Comparison of ENCODE assay signal across 1 cellular context in genomic region chrX:119916310-119916709, GRCh38.
TF ChIP-seq lines count a peak whose summit lies in the region.

No MANE protein-coding gene starts in this region.

TF ChIP-seq in K562, 482 proteins besides CTCF, POLR2A, EP300 and RAD21:
- TF ChIP-seq ZBTB2 (IDR thresholded peaks at IDR 0.05) (peak; percentile 38; the same call in 1 of the 2 replicates), GATA2 (CRISPR knock-in tag; IDR thresholded peaks at IDR 0.05) (peak; percentile 58; the same call in 1 of the 2 replicates), RFX5 (IDR thresholded peaks at IDR 0.05; ENCODE audit: low read depth, low read length) (no peak), GATAD2B (IDR thresholded peaks at IDR 0.05; ENCODE audit: borderline replicate concordance) (0 out of 2 replicates have a peak, but pooled peaks have one; percentile 22), SRF (CRISPR knock-in tag; IDR thresholded peaks at IDR 0.05) (no peak), DACH1 (IDR thresholded peaks at IDR 0.05; ENCODE audit: partially characterized antibody) (peak; percentile 92)
